In the genomic region with DNA sequence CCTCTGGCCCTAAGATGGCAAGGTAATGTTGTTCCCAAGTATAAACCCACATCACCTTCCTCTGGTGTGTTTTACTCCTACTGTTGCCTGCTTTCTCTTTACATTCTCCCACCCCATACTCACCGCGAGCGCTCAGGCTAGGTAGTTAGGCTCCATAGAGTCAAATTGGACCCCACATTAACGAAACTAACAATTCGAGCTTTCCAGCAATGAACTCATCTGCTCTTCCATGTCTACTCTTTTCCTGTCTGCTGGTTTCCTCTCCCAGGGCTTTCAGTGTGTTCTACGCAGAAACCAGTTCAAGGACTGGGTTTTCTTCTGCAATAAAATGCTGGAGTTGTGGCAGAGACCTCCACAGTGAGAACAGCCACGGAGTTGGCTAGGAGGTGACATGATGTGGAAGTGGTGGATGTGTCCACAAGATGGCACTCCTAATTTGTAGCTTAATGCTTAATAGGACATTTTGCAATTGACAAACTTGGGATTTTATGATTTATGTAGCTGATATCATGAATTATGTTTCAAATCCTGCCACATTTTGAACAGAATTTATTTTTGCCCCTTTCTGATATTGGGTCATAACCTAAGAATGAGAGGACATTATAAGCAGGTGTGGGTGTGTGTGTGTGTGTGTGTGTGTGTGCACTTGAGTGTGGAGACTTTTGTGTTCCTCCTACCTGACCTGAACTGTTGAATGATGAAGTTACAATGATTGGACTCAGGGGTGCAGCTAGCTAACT, we compare ENCODE assay signal across 8 cellular contexts. TPM values are rescaled to one million over a fixed set of nuclear protein-coding genes. Genes with fewer than 3 reads are reported as not detected.
DNase-seq lines count a peak whose midpoint lies in the region; ATAC-seq, FAIRE-seq and TF ChIP-seq lines count a peak whose summit lies in the region.

No MANE protein-coding gene starts in this region.

- no peaks in the 10 kb centered on the region for H3K9me3 Mint-ChIP-seq in MCF 10A (ENCODE audit: unreplicated experiment)
- H3K9me3 Mint-ChIP-seq in astrocyte (ENCODE audit: unreplicated experiment) = peaks cover 2% of the 10 kb centered on the region

- H3K4me1 ChIP-seq in breast epithelium = peaks cover 0 to 23% of the 10 kb centered on the region in 2 donors
- H3K4me1 ChIP-seq in astrocyte (ENCODE audit: insufficient read depth, low read length) = peaks cover 15% of the 10 kb centered on the region
- peaks cover 4 to 48% (median 38%) of the 10 kb centered on the region in 4 donors for H3K4me1 ChIP-seq in liver (ENCODE audit: control insufficient read depth in 4 of 4, insufficient read depth in 4 of 4, low read length in 3 of 4)

- peaks cover 31% of the 10 kb centered on the region for H3K36me3 Mint-ChIP-seq in MCF 10A (ENCODE audit: insufficient read depth, unreplicated experiment)
- peaks cover 2% of the 10 kb centered on the region for H3K36me3 Mint-ChIP-seq in astrocyte (ENCODE audit: low read depth, unreplicated experiment)

- H3K9me3 ChIP-seq in breast epithelium = no peaks in the 10 kb centered on the region
- no peaks in the 10 kb centered on the region for H3K9me3 ChIP-seq in astrocyte (ENCODE audit: insufficient read depth, low read depth, low read length)
- H3K9me3 ChIP-seq in liver (ENCODE audit: control insufficient read depth in 4 of 4, low read length in 3 of 4) = no peaks in the 10 kb centered on the region

- intact Hi-C loops in MCF 10A (cut with micrococcal nuclease) = loop anchor here (1.0 kb wide), 1 partner anchor 148 kb away; no protein-coding TSS in a partner anchor
- intact Hi-C loops in breast epithelium (cut with DNase I; ENCODE audit: low total_unique reads) = loop anchor here (5.0 kb wide), 1 partner anchor 346 kb away; a partner anchor contains a TSS

- BruUV-seq in MCF 10A (replicated peaks; lab: Mats Ljungman, UMichigan) = no TSS peak

- H3K4me3 Mint-ChIP-seq in MCF 10A (ENCODE audit: unreplicated experiment) = peak overlapping the region; percentile 99
- H3K4me3 Mint-ChIP-seq in astrocyte (ENCODE audit: unreplicated experiment) = peak overlapping the region; percentile 58

- no peak overlapping the region for H2AFZ ChIP-seq in astrocyte (ENCODE audit: low read depth, low read length)

- ATAC-seq in HG03135 (IDR thresholded peaks at IDR 0.05; ENCODE audit: unreplicated experiment) = no peak
- ATAC-seq in HG02870 (IDR thresholded peaks at IDR 0.05; ENCODE audit: unreplicated experiment) = no peak

- H3K27me3 Mint-ChIP-seq in MCF 10A (ENCODE audit: insufficient read depth, unreplicated experiment) = peaks cover 9% of the 10 kb centered on the region
- peaks cover 5% of the 10 kb centered on the region for H3K27me3 Mint-ChIP-seq in astrocyte (ENCODE audit: low read depth, unreplicated experiment)

- peaks cover 49% of the 10 kb centered on the region for H3K79me2 ChIP-seq in astrocyte (ENCODE audit: insufficient read depth, low read length)

- H3K9ac ChIP-seq in astrocyte (ENCODE audit: low read length) = no peak overlapping the region
- H3K9ac ChIP-seq in liver (ENCODE audit: low read depth in 1 of 2, low read length in 2 of 2) = no peak overlapping the region

- CTCF ChIA-PET in MCF 10A (lab: Yijun Ruan, JAX) = interaction anchor here (0.6 to 1.5 kb wide), 17 partner anchors 9 to 294 kb away, joined by 3 to 20 read pairs (median 4); no protein-coding TSS in a partner anchor

- TF ChIP-seq CTCF in MCF 10A (IDR thresholded peaks at IDR 0.05; ENCODE audit: unreplicated experiment) (peak; percentile 42), breast epithelium (IDR thresholded peaks at IDR 0.05) (peak in 1 of 3 donors; percentile 12), NB4 (IDR thresholded peaks at IDR 0.05; ENCODE audit: low read depth, low read length) (peak; percentile 31), astrocyte (IDR thresholded peaks at IDR 0.05; ENCODE audit: insufficient read depth, low read depth, low read length) (peak; percentile 56), liver (IDR thresholded peaks at IDR 0.05; ENCODE audit: low read depth, low read length, missing input control) (peak; percentile 33)

- peaks cover 29% of the 10 kb centered on the region for H4K20me1 ChIP-seq in astrocyte (ENCODE audit: insufficient read depth, low read length)

- peak; percentile 55 to 71 for TF ChIP-seq RAD21 in liver (IDR thresholded peaks at IDR 0.05)

- H3K4me2 ChIP-seq in astrocyte (ENCODE audit: low read length) = no peak overlapping the region

- H3K27me3 ChIP-seq in breast epithelium (no peaks in the 10 kb centered on the region), astrocyte (ENCODE audit: insufficient read depth, low read length) (peaks cover 5% of the 10 kb centered on the region), liver (ENCODE audit: control insufficient read depth in 4 of 4, insufficient read depth in 4 of 4, low read length in 3 of 4) (no peaks in the 10 kb centered on the region), H7 (ENCODE audit: control insufficient read depth, insufficient read depth, low read length) (no peaks in the 10 kb centered on the region)

- H3K4me1 Mint-ChIP-seq in MCF 10A (ENCODE audit: insufficient read depth, unreplicated experiment) = peaks cover 7% of the 10 kb centered on the region
- peaks cover 2% of the 10 kb centered on the region for H3K4me1 Mint-ChIP-seq in astrocyte (ENCODE audit: low read depth, unreplicated experiment)

- POLR2A ChIA-PET in MCF 10A (lab: Yijun Ruan, JAX) = interaction anchor here (0.6 to 1.3 kb wide), 7 partner anchors 105 to 422 kb away, joined by 3 to 8 read pairs (median 3); no protein-coding TSS in a partner anchor

- H3K27ac Mint-ChIP-seq in MCF 10A (ENCODE audit: low read depth, unreplicated experiment) = peak overlapping the region; percentile 33
- no peak overlapping the region for H3K27ac Mint-ChIP-seq in astrocyte (ENCODE audit: unreplicated experiment)

- FAIRE-seq in astrocyte (lab: Jason Lieb, UNC) = no peak

- WGBS in liver = 77% methylated on average over 7 of the region's 7 CpGs

- TF ChIP-seq POLR2A in breast epithelium (IDR thresholded peaks at IDR 0.05) = no peak
- TF ChIP-seq POLR2A in NB4 (IDR thresholded peaks at IDR 0.05; ENCODE audit: extremely low read depth, insufficient read length) = no peak

- H3K27ac ChIP-seq in breast epithelium (no peak overlapping the region), astrocyte (ENCODE audit: low read depth, low read length) (no peak overlapping the region), liver (ENCODE audit: low read depth in 1 of 2, low read length in 2 of 2) (no peak overlapping the region)

- H3K36me3 ChIP-seq in breast epithelium (no peaks in the 10 kb centered on the region), astrocyte (ENCODE audit: insufficient read depth, low read length) (no peaks in the 10 kb centered on the region), liver (ENCODE audit: control insufficient read depth in 4 of 4, insufficient read depth in 3 of 4, low read depth in 1 of 4, low read length in 3 of 4) (no peaks in the 10 kb centered on the region), H7 (replicated peaks; ENCODE audit: control insufficient read depth, insufficient read depth, low read length) (no peaks in the 10 kb centered on the region)

- H3K4me3 ChIP-seq in breast epithelium = no peak overlapping the region
- H3K4me3 ChIP-seq in NB4 (ENCODE audit: low read depth, low read length) = no peak overlapping the region
- H3K4me3 ChIP-seq in astrocyte (ENCODE audit: insufficient read depth, low read depth, low read length) = no peak overlapping the region
- H3K4me3 ChIP-seq in liver (ENCODE audit: low read depth in 1 of 3, low read length in 3 of 3) = no peak overlapping the region
- no peak overlapping the region for H3K4me3 ChIP-seq in H7 (ENCODE audit: insufficient read depth, low read depth, low read length)

- peak; percentile 39 for DNase-seq in MCF 10A (ENCODE audit: unreplicated experiment)
- DNase-seq in breast epithelium (ENCODE audit: low spot score in 2 of 2) = no peak
- DNase-seq in NB4 (ENCODE audit: low read depth) = peak; percentile 55
- peak; percentile 11 for DNase-seq in astrocyte (ENCODE audit: low read depth)
- DNase-seq in H7 = no peak

TF ChIP-seq in liver, 16 proteins besides CTCF, POLR2A, EP300 and RAD21:
- TF ChIP-seq SP1 (IDR thresholded peaks at IDR 0.05) = no peak
- TF ChIP-seq, protein P1, sequence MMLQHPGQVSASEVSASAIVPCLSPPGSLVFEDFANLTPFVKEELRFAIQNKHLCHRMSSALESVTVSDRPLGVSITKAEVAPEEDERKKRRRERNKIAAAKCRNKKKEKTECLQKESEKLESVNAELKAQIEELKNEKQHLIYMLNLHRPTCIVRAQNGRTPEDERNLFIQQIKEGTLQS (IDR thresholded peaks at IDR 0.05) = no peak
- peak; percentile 20 for TF ChIP-seq YY1 (IDR thresholded peaks at IDR 0.05)
- TF ChIP-seq EGR1 (IDR thresholded peaks at IDR 0.05; ENCODE audit: low read depth in 2 of 2) = no peak

RNA-seq across cellular contexts. Expression of a gene that starts 2.2 kb away (rescaled TPM):
- 199 and 207 TPM in 2 replicates for total RNA-seq in MCF 10A (2022)
- 100 to 1,000 TPM; 142 to 177 (median 173) TPM for total RNA-seq in breast epithelium
- 169 and 179 TPM in 2 replicates for total RNA-seq in astrocyte
- 100 to 1,000 TPM; 138 to 141 TPM for total RNA-seq in liver
- polyA plus RNA-seq in liver = 100 to 1,000 TPM in 1 of 2 donors, 10 to 100 TPM in 1; 88.8 to 164 TPM
- 224 and 231 TPM in 2 replicates for total RNA-seq in H7 (2014; rRNA removed; shearing (Covaris generic))

RNA-seq across cellular contexts. Expression of a gene that starts 50.0 kb away (rescaled TPM):
- total RNA-seq in MCF 10A (2022) (not detected in 2 replicates), breast epithelium (not detected), astrocyte (not detected in 2 replicates), liver (not detected)
- not detected for polyA plus RNA-seq in liver
- total RNA-seq in H7 (2014; rRNA removed; shearing (Covaris generic)) = not detected in 2 replicates

RNA-seq across cellular contexts. Expression of a gene that starts 57.0 kb away (rescaled TPM):
- total RNA-seq in MCF 10A (2022) (16.4 and 17.1 TPM in 2 replicates), breast epithelium (10 to 100 TPM; 19.7 to 31.5 (median 29.5) TPM), astrocyte (10.7 and 11.5 TPM in 2 replicates), liver (10 to 100 TPM in 1 of 2 donors, 1 to 10 TPM in 1; 4.2 to 13.6 TPM)
- polyA plus RNA-seq in liver = 1 to 10 TPM; 3.9 to 4.8 TPM
- 7.2 and 11.8 TPM in 2 replicates for total RNA-seq in H7 (2014; rRNA removed; shearing (Covaris generic))

Comparison
In these comparisons a context has a peak if more than half of its experiments do, and no peak if none do; other contexts are left out.
1. DNase-seq: peak in MCF 10A (single experiment), NB4 (single experiment) and astrocyte (single experiment); none in breast epithelium (0 of 2) and H7 (single experiment).